In genomic region chr6:132912273-132912672, GRCh38 we compare ENCODE assay signal across 28 cellular contexts.
"Had no signal": no experiment of that assay in that cellular context is flagged by ENCODE, and none has a peak within 500 bp of the region (broad histone marks: within the 10 kb centered on the region; RNA-seq: fewer than 3 reads in every experiment).

No MANE protein-coding gene starts in this region.

- H3K4me1 Mint-ChIP-seq: naive thymus-derived CD4-positive, alpha-beta T cell had no signal

- H3K9me3 ChIP-seq: gastroesophageal sphincter, heart left ventricle, ovary, psoas muscle, thoracic aorta, tibial nerve, upper lobe of left lung had no signal

- DNase-seq: dorsolateral prefrontal cortex; effector CD4-positive, alpha-beta T cell; foreskin keratinocyte; heart left ventricle; midbrain; naive thymus-derived CD4-positive, alpha-beta T cell; nucleus accumbens; ovary; posterior cingulate gyrus; psoas muscle; right cardiac atrium; small intestine; stimulated activated CD4-positive, alpha-beta T cell treated with anti-CD3 and anti-CD28 coated beads, Interleukin-15, amount 100 ng/mL, for 24 hours; stimulated activated CD4-positive, alpha-beta T cell treated with anti-CD3 and anti-CD28 coated beads, Interleukin-2, amount 100 ng/mL, for 48 hours; stimulated activated naive B cell treated with anti-CD40 and anti-IgM and Interleukin-4, amounts not matched to agents 10 μg/mL and 1 μg/mL and 100 μg/mL, for 72 hours; upper lobe of left lung had no signal

- H3K4me3 ChIP-seq: dorsolateral prefrontal cortex, gastroesophageal sphincter, heart left ventricle, hepatocyte, lung, neural progenitor cell, ovary, psoas muscle, thoracic aorta, tibial nerve, upper lobe of left lung had no signal

- H3K4me2 ChIP-seq: hepatocyte, neural progenitor cell had no signal

- H2AFZ ChIP-seq: hepatocyte, neural progenitor cell had no signal

- H3K4me1 ChIP-seq: foreskin keratinocyte, gastroesophageal sphincter, heart left ventricle, neural progenitor cell, psoas muscle, tibial nerve had no signal

- H3K27me3 ChIP-seq: dorsolateral prefrontal cortex, foreskin keratinocyte, gastroesophageal sphincter, heart left ventricle, hepatocyte, neural progenitor cell, ovary, tibial nerve, upper lobe of left lung had no signal

- H3K27ac Mint-ChIP-seq: memory B cell; naive thymus-derived CD4-positive, alpha-beta T cell; neural progenitor cell; stimulated activated naive B cell treated with anti-CD40 and anti-IgM and Interleukin-4, amounts not matched to agents 10 μg/mL and 1 μg/mL and 100 μg/mL, for 72 hours; stimulated activated naive CD8-positive, alpha-beta T cell treated with anti-CD3 and anti-CD28 coated beads, Interleukin-15, Interleukin-2, amounts not matched to agents 100 ng/mL and 50 ng/mL, for 24 hours had no signal

- H3K79me2 ChIP-seq: hepatocyte had no signal

- H3K9me3 Mint-ChIP-seq: memory B cell; naive thymus-derived CD4-positive, alpha-beta T cell; nephron; neural progenitor cell; stimulated activated naive B cell treated with anti-CD40 and anti-IgM and Interleukin-4, amounts not matched to agents 10 μg/mL and 1 μg/mL and 100 μg/mL, for 72 hours; stimulated activated naive CD8-positive, alpha-beta T cell treated with anti-CD3 and anti-CD28 coated beads, Interleukin-15, Interleukin-2, amounts not matched to agents 100 ng/mL and 50 ng/mL, for 24 hours had no signal

- H3K27ac ChIP-seq: dorsolateral prefrontal cortex, epithelial cell of prostate, foreskin keratinocyte, gastroesophageal sphincter, heart left ventricle, hepatocyte, neural progenitor cell, ovary, psoas muscle, thoracic aorta, tibial nerve, upper lobe of left lung had no signal

- H3K4me3 Mint-ChIP-seq: memory B cell; naive thymus-derived CD4-positive, alpha-beta T cell; nephron; neural progenitor cell; stimulated activated naive B cell treated with anti-CD40 and anti-IgM and Interleukin-4, amounts not matched to agents 10 μg/mL and 1 μg/mL and 100 μg/mL, for 72 hours; stimulated activated naive CD8-positive, alpha-beta T cell treated with anti-CD3 and anti-CD28 coated beads, Interleukin-15, Interleukin-2, amounts not matched to agents 100 ng/mL and 50 ng/mL, for 24 hours had no signal

- H3K36me3 Mint-ChIP-seq: memory B cell; naive thymus-derived CD4-positive, alpha-beta T cell; neural progenitor cell; stimulated activated naive B cell treated with anti-CD40 and anti-IgM and Interleukin-4, amounts not matched to agents 10 μg/mL and 1 μg/mL and 100 μg/mL, for 72 hours had no signal

- H3K36me3 ChIP-seq: gastroesophageal sphincter, heart left ventricle, neural progenitor cell, ovary, thoracic aorta, tibial nerve, upper lobe of left lung had no signal

- ATAC-seq: esophagus mucosa; foreskin keratinocyte; gastroesophageal sphincter; heart left ventricle; left lobe of liver; naive thymus-derived CD4-positive, alpha-beta T cell; right cardiac atrium; stimulated activated naive B cell treated with anti-CD40 and anti-IgM and Interleukin-4, amounts not matched to agents 10 μg/mL and 1 μg/mL and 100 μg/mL, for 72 hours had no signal

- H3K9ac ChIP-seq: neural progenitor cell had no signal
